ENCODE assay signal across 17 cellular contexts in the genomic region with DNA sequence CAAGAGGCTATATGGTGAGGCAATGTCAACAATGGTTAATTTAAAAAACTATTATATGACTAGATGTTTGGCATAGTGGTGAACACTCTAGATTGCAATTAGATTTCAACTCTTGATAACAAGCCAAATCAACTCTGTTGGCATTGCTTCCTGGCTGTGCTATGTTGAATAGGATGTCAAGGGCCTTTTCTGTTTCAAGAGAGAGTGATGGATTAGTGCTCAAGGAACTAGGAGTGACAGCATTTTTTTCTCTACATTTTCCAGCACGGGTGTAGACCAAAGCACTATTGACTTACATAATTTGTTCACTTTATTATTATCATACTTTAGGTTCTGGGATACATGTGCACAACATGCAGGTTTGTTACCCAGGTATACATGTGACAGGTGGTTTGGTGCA.
"Had no signal": no experiment of that assay in that cellular context is flagged by ENCODE, and none has a peak within 500 bp of the region (broad histone marks: within the 10 kb centered on the region; RNA-seq: fewer than 3 reads in every experiment).

No MANE protein-coding gene starts in this region.

- H3K27me3 Mint-ChIP-seq: activated CD4-positive, alpha-beta T cell treated with anti-CD3 and anti-CD28 coated beads, Interleukin-2, amount 10 ng/mL, durations not matched to agents 7 days and 5 days; activated naive CD8-positive, alpha-beta T cell treated with anti-CD3 and anti-CD28 coated beads for 36 hours; central memory CD8-positive, alpha-beta T cell had no signal

- H3K4me1 Mint-ChIP-seq: activated CD4-positive, alpha-beta T cell treated with anti-CD3 and anti-CD28 coated beads, Interleukin-2, amount 10 ng/mL, durations not matched to agents 7 days and 5 days; activated naive CD8-positive, alpha-beta T cell treated with anti-CD3 and anti-CD28 coated beads for 36 hours; central memory CD8-positive, alpha-beta T cell; neural progenitor cell had no signal

- H3K9me3 Mint-ChIP-seq: activated CD4-positive, alpha-beta T cell treated with anti-CD3 and anti-CD28 coated beads, Interleukin-2, amount 10 ng/mL, durations not matched to agents 7 days and 5 days had no signal

- H3K27ac Mint-ChIP-seq: activated CD4-positive, alpha-beta T cell treated with anti-CD3 and anti-CD28 coated beads, Interleukin-2, amount 10 ng/mL, durations not matched to agents 7 days and 5 days; activated naive CD8-positive, alpha-beta T cell treated with anti-CD3 and anti-CD28 coated beads for 36 hours; activated T-helper 1 cell treated with anti-CD3 and anti-CD28 coated beads, Interleukin-12 subunit alpha, Interleukin-12 subunit beta, Interleukin-2, Interleukin-4 antibody, amounts not matched to agents 30 ng/mL and 10 ng/mL and 1 ng/mL, durations not matched to agents 14 hours and 24 hours and 36 hours; neural progenitor cell had no signal

- DNase-seq: activated CD4-positive, alpha-beta T cell treated with anti-CD3 and anti-CD28 coated beads, Interleukin-2, amount 10 ng/mL, durations not matched to agents 7 days and 5 days; activated CD8-positive, alpha-beta memory T cell treated with anti-CD3 and anti-CD28 coated beads, Interleukin-2, amount 50 U/mL, for 48 hours; activated naive CD8-positive, alpha-beta T cell treated with anti-CD3 and anti-CD28 coated beads for 36 hours; brain microvascular endothelial cell; effector CD8-positive, alpha-beta T cell; esophagus squamous epithelium; islet precursor cell; mammary epithelial cell; psoas muscle; right lobe of liver; stimulated activated CD4-positive, alpha-beta T cell treated with anti-CD3 and anti-CD28 coated beads, Interleukin-4, amount 100 ng/mL, for 4 hours; stimulated activated naive CD8-positive, alpha-beta T cell treated with anti-CD3 and anti-CD28 coated beads, Interleukin-15, Interleukin-2, amounts not matched to agents 100 U/mL and 50 U/mL, for 24 hours; trophoblast cell had no signal

- H3K4me3 Mint-ChIP-seq: activated CD4-positive, alpha-beta T cell treated with anti-CD3 and anti-CD28 coated beads, Interleukin-2, amount 10 ng/mL, durations not matched to agents 7 days and 5 days; activated naive CD8-positive, alpha-beta T cell treated with anti-CD3 and anti-CD28 coated beads for 36 hours; activated T-helper 1 cell treated with anti-CD3 and anti-CD28 coated beads, Interleukin-12 subunit alpha, Interleukin-12 subunit beta, Interleukin-2, Interleukin-4 antibody, amounts not matched to agents 30 ng/mL and 10 ng/mL and 1 ng/mL, durations not matched to agents 14 hours and 24 hours and 36 hours; central memory CD8-positive, alpha-beta T cell; neural progenitor cell had no signal

- H3K36me3 Mint-ChIP-seq: activated naive CD8-positive, alpha-beta T cell treated with anti-CD3 and anti-CD28 coated beads for 36 hours; neural progenitor cell had no signal

- ATAC-seq: left lobe of liver; psoas muscle; right lobe of liver; stimulated activated naive CD8-positive, alpha-beta T cell treated with anti-CD3 and anti-CD28 coated beads, Interleukin-15, Interleukin-2, amounts not matched to agents 100 U/mL and 50 U/mL, for 24 hours had no signal
